In the genomic region with DNA sequence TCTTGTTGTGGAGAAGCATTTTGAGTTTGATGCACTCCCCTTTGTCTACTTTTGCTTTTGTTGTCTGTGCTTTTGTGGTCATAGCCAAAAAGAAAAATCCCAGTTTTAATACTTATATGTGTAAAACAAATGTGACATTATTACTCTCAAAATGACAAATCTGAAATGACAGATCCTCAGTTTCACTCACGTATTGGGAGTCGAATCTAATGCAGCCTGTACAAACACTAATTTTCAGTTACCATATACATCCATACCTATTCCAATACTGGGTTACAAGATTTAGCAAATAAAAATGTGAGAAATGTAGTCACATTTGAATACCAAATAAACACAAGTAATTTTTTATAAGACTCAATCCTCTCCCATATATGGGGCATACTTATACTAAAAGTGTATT, we compare ENCODE assay signal across 20 cellular contexts.
DNase-seq lines count a peak whose midpoint lies in the region; ATAC-seq, FAIRE-seq and TF ChIP-seq lines count a peak whose summit lies in the region.
"Had no signal": no experiment of that assay in that cellular context is flagged by ENCODE, and none has a peak within 500 bp of the region (broad histone marks: within the 10 kb centered on the region; RNA-seq: fewer than 3 reads in every experiment).

No MANE protein-coding gene starts in this region.

- peaks cover 13% of the 10 kb centered on the region for H3K27me3 Mint-ChIP-seq in activated T-helper 17 cell treated with anti-CD3 and anti-CD28 coated beads, Interleukin-2, amount 50 U/mL, for 72 hours
- H3K27me3 Mint-ChIP-seq: CD4-positive, CD25-positive, alpha-beta regulatory T cell had no signal

- H3K4me3 Mint-ChIP-seq in activated T-helper 17 cell treated with anti-CD3 and anti-CD28 coated beads, Interleukin-2, amount 50 U/mL, for 72 hours = peak overlapping the region; percentile 25
- H3K4me3 Mint-ChIP-seq in stimulated activated effector memory CD8-positive, alpha-beta T cell treated with anti-CD3 and anti-CD28 coated beads, Interleukin-12 subunit alpha, Interleukin-12 subunit beta, amount 100 ng/mL, for 72 hours = no peak overlapping the region
- H3K4me3 Mint-ChIP-seq: CD14-positive monocyte; CD4-positive, alpha-beta memory T cell; CD4-positive, CD25-positive, alpha-beta regulatory T cell; CD8-positive, alpha-beta memory T cell had no signal

- no peak overlapping the region for H3K27ac Mint-ChIP-seq in activated T-helper 17 cell treated with anti-CD3 and anti-CD28 coated beads, Interleukin-2, amount 50 U/mL, for 72 hours
- H3K27ac Mint-ChIP-seq in stimulated activated effector memory CD8-positive, alpha-beta T cell treated with anti-CD3 and anti-CD28 coated beads, Interleukin-12 subunit alpha, Interleukin-12 subunit beta, amount 100 ng/mL, for 72 hours = no peak overlapping the region
- H3K27ac Mint-ChIP-seq: CD14-positive monocyte; CD4-positive, alpha-beta memory T cell had no signal

- H3K9me3 Mint-ChIP-seq in activated T-helper 17 cell treated with anti-CD3 and anti-CD28 coated beads, Interleukin-2, amount 50 U/mL, for 72 hours = no peaks in the 10 kb centered on the region
- no peaks in the 10 kb centered on the region for H3K9me3 Mint-ChIP-seq in stimulated activated effector memory CD8-positive, alpha-beta T cell treated with anti-CD3 and anti-CD28 coated beads, Interleukin-12 subunit alpha, Interleukin-12 subunit beta, amount 100 ng/mL, for 72 hours
- H3K9me3 Mint-ChIP-seq: CD4-positive, alpha-beta memory T cell; CD8-positive, alpha-beta memory T cell had no signal

- peak; percentile 98 for FAIRE-seq in D721Med (lab: Jason Lieb, UNC)
- FAIRE-seq: A204.1, G401.6, GM12892, GM18507 had no signal

- H3K4me1 Mint-ChIP-seq in activated T-helper 17 cell treated with anti-CD3 and anti-CD28 coated beads, Interleukin-2, amount 50 U/mL, for 72 hours = no peaks in the 10 kb centered on the region
- H3K4me1 Mint-ChIP-seq in stimulated activated effector memory CD8-positive, alpha-beta T cell treated with anti-CD3 and anti-CD28 coated beads, Interleukin-12 subunit alpha, Interleukin-12 subunit beta, amount 100 ng/mL, for 72 hours = no peaks in the 10 kb centered on the region
- H3K4me1 Mint-ChIP-seq: CD8-positive, alpha-beta memory T cell had no signal

- no peaks in the 10 kb centered on the region for H3K36me3 Mint-ChIP-seq in activated T-helper 17 cell treated with anti-CD3 and anti-CD28 coated beads, Interleukin-2, amount 50 U/mL, for 72 hours (ENCODE audit: low read depth)
- no peaks in the 10 kb centered on the region for H3K36me3 Mint-ChIP-seq in stimulated activated effector memory CD8-positive, alpha-beta T cell treated with anti-CD3 and anti-CD28 coated beads, Interleukin-12 subunit alpha, Interleukin-12 subunit beta, amount 100 ng/mL, for 72 hours
- H3K36me3 Mint-ChIP-seq: CD14-positive monocyte; CD4-positive, alpha-beta memory T cell; CD4-positive, CD25-positive, alpha-beta regulatory T cell; CD8-positive, alpha-beta memory T cell had no signal

- no peak for TF ChIP-seq CTCF in D721Med (IDR thresholded peaks at IDR 0.05; ENCODE audit: insufficient read depth, missing control alignments)

- peak; percentile 46 for ATAC-seq in activated T-helper 17 cell treated with anti-CD3 and anti-CD28 coated beads, Interleukin-2, amount 50 U/mL, for 72 hours (replicated peaks)
- ATAC-seq in stimulated activated effector memory CD8-positive, alpha-beta T cell treated with anti-CD3 and anti-CD28 coated beads, Interleukin-12 subunit alpha, Interleukin-12 subunit beta, amount 100 ng/mL, for 72 hours = peak; percentile 50

- DNase-seq in D721Med (ENCODE audit: insufficient read length, low spot score) = no peak
- DNase-seq in stimulated activated effector memory CD8-positive, alpha-beta T cell treated with anti-CD3 and anti-CD28 coated beads, Interleukin-12 subunit alpha, Interleukin-12 subunit beta, amount 100 ng/mL, for 72 hours (ENCODE audit: low spot score in 2 of 2) = no peak
- DNase-seq in activated T-cell treated with anti-CD3 and anti-CD28 coated beads, Interleukin-2, amount 50 U/mL, for 1 hour = no peak
- DNase-seq in activated CD4-positive, alpha-beta T cell treated with anti-CD3 and anti-CD28 coated beads, Interleukin-2, amount 50 U/mL, for 4 hours = no peak
- DNase-seq: 8988T; ACHN; BE2C; C1 segment of cervical spinal cord; CD4-positive, alpha-beta memory T cell; CD4-positive, CD25-positive, alpha-beta regulatory T cell; CD8-positive, alpha-beta memory T cell; COR-L47; DMS79 treated with DMSO at 0.1 percent for 48 hours; GF-D8 had no signal
